ENCODE assay signal across 9 cellular contexts in the genomic region with DNA sequence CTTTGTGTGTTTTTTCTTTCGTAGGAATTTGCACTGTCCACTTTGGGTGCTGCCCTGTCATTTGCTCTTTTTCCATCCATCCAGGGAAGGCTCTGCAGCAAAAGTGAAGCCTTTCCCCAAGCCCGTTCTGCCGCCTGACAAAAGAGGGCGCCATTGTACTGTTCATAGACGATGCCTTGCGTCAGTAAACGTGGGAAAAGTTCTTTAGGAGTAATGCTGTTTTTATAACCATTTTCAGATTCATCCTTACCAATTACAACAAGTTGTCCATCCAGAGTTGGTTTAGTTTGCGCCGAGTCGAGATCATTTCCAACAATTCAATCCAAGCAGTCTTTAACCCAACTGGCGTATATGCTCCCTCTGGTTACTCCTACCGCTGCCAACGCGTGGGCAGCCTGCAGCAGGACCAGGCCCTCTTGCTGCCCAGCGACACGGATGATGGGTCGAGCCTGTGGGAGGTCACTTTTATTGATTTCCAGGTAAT. TPM values are rescaled to one million over a fixed set of nuclear protein-coding genes. Genes with fewer than 3 reads are reported as not detected.
DNase-seq lines count a peak whose midpoint lies in the region; ATAC-seq and TF ChIP-seq lines count a peak whose summit lies in the region.
"Had no signal": no experiment of that assay in that cellular context is flagged by ENCODE, and none has a peak within 500 bp of the region (broad histone marks: within the 10 kb centered on the region; RNA-seq: fewer than 3 reads in every experiment).

No MANE protein-coding gene starts in this region.

- intact Hi-C loops in psoas muscle (cut with DNase I): no loop called here

- H3K27me3 ChIP-seq in psoas muscle (ENCODE audit: insufficient read depth in 3 of 3, low read length in 2 of 3): no peaks in the 10 kb centered on the region

- peak; percentile 91 for TF ChIP-seq CTCF in psoas muscle (IDR thresholded peaks at IDR 0.05)

- 30 to 47% (median 35%) methylated on average over 17 of the region's 17 CpGs for WGBS in psoas muscle, 3 donors

- DNase-seq in CMK (ENCODE audit: low read depth) (peak; percentile 27), HCEC 1CT (peak; percentile 60), NCI-H524 treated with DMSO at 0.1 percent for 48 hours (lab: John Stamatoyannopoulos, UW) (peak; percentile 2), glomerular visceral epithelial cell (ENCODE audit: extremely low spot score) (peak; percentile 66), psoas muscle (peak; percentile 46 to 62)
- peak; percentile 1 for DNase-seq in activated T-helper 9 cell treated with anti-CD3 and anti-CD28 coated beads, Interleukin-2, amount 50 U/mL, for 16 hours (ENCODE audit: low read depth)

- H3K4me3 ChIP-seq in psoas muscle: no peak overlapping the region
- H3K4me3 ChIP-seq: SK-N-MC had no signal

- no peaks in the 10 kb centered on the region for H3K36me3 ChIP-seq in psoas muscle (ENCODE audit: insufficient read depth in 1 of 2, low read depth in 1 of 2)

- H3K27ac ChIP-seq in psoas muscle: no peak overlapping the region
- H3K27ac ChIP-seq: SK-N-MC had no signal

- H3K9me3 ChIP-seq in psoas muscle: no peaks in the 10 kb centered on the region

- no peaks in the 10 kb centered on the region for H3K4me1 ChIP-seq in psoas muscle

- ATAC-seq in psoas muscle: peak; percentile 62 to 94 (median 82)
- ATAC-seq in HG03175 (IDR thresholded peaks at IDR 0.05; ENCODE audit: unreplicated experiment): no peak
- no peak for ATAC-seq in HG03196 (IDR thresholded peaks at IDR 0.05; ENCODE audit: unreplicated experiment)

RNA-seq across cellular contexts. Expression of a gene that starts 34.3 kb away (rescaled TPM):
- 1,000 to 10,000 TPM; 1,381 to 2,201 (median 1,702) TPM for total RNA-seq in psoas muscle
- 1,000 to 10,000 TPM; 2,954 to 4,268 (median 4,053) TPM for polyA plus RNA-seq in psoas muscle

Comparison
In these comparisons a context has a peak if more than half of its experiments do, and no peak if none do; other contexts are left out.
1. DNase-seq: peak in every context shown above with its lines; median percentile 66 in glomerular visceral epithelial cell; 60 in HCEC 1CT; 54 in psoas muscle; 27 in CMK; 2 in NCI-H524 treated with DMSO at 0.1 percent for 48 hours; 1 in activated T-helper 9 cell treated with anti-CD3 and anti-CD28 coated beads, Interleukin-2, amount 50 U/mL, for 16 hours.
2. ATAC-seq: peak in psoas muscle (4 of 4); none in HG03175 (single experiment) and HG03196 (single experiment).